8 cellular contexts compared by ENCODE assay signal in genomic region chr3:73100734-73101550, GRCh38. TPM values are rescaled to one million over a fixed set of nuclear protein-coding genes. Genes with fewer than 3 reads are reported as not detected.
DNase-seq lines count a peak whose midpoint lies in the region; ATAC-seq, FAIRE-seq and TF ChIP-seq lines count a peak whose summit lies in the region.

No MANE protein-coding gene starts in this region.

- no peak overlapping the region for H2AFZ ChIP-seq in endothelial cell of umbilical vein (ENCODE audit: low read depth, low read length)

- H3K27ac ChIP-seq in CD4-positive, alpha-beta memory T cell (ENCODE audit: low read depth, low read length) = no peak overlapping the region
- H3K27ac ChIP-seq in HL-60 (replicated peaks) (no peak overlapping the region), endothelial cell of umbilical vein (ENCODE audit: insufficient read depth, low read depth, low read length) (no peak overlapping the region)

- H3K79me2 ChIP-seq in endothelial cell of umbilical vein (ENCODE audit: control insufficient read depth, insufficient read depth, low read length) = no peaks in the 10 kb centered on the region

- dilution Hi-C loops in endothelial cell of umbilical vein (cut with MboI; ENCODE audit: extremely low pct_ligation_motif_present, low sequenced_read_pairs) = no loop called here

- peak; percentile 89 for FAIRE-seq in endothelial cell of umbilical vein (lab: Jason Lieb, UNC)

- no peak overlapping the region for H3K4me3 Mint-ChIP-seq in CD4-positive, alpha-beta memory T cell

- intact Hi-C loops in CD4-positive, alpha-beta memory T cell (cut with micrococcal nuclease) = no loop called here
- intact Hi-C loops in endothelial cell of umbilical vein (cut with micrococcal nuclease) = loop anchor here (1.0 kb wide), 2 partner anchors 331 to 401 kb away; no protein-coding TSS in a partner anchor

- H3K4me1 ChIP-seq in CD4-positive, alpha-beta memory T cell (ENCODE audit: insufficient read depth, low read length) = no peaks in the 10 kb centered on the region
- no peaks in the 10 kb centered on the region for H3K4me1 ChIP-seq in endothelial cell of umbilical vein (ENCODE audit: control insufficient read depth, extremely low read depth, insufficient read depth, low read length)

- H3K9me3 ChIP-seq in CD4-positive, alpha-beta memory T cell (ENCODE audit: control insufficient read depth in 1 of 2, low read length in 2 of 2) = no peaks in the 10 kb centered on the region
- no peaks in the 10 kb centered on the region for H3K9me3 ChIP-seq in endothelial cell of umbilical vein (replicated peaks; ENCODE audit: control insufficient read depth, insufficient read depth, low read length)

- H3K27me3 Mint-ChIP-seq in CD4-positive, alpha-beta memory T cell = peaks cover 1 to 6% of the 10 kb centered on the region in 2 donors

- peak; percentile 53 to 65 (median 61) for DNase-seq in CD4-positive, alpha-beta memory T cell
- DNase-seq in HL-60 (ENCODE audit: low read depth in 1 of 2, low spot score in 1 of 2) (peak; percentile 52 to 74), NOMO-1 (lab: John Stamatoyannopoulos, UW; ENCODE audit: unreplicated experiment in 2 of 2) (peak; percentile 9 to 69), endothelial cell of umbilical vein (ENCODE audit: low read depth, low spot score) (peak; percentile 70), middle frontal gyrus (ENCODE audit: extremely low spot score, low spot score) (peak; percentile 81)
- DNase-seq in activated CD8-positive, alpha-beta memory T cell treated with anti-CD3 and anti-CD28 coated beads for 4 hours (ENCODE audit: low read depth in 2 of 2) = peak; percentile 47 to 59
- peak; percentile 40 to 71 for DNase-seq in stimulated activated CD8-positive, alpha-beta memory T cell treated with anti-CD3 and anti-CD28 coated beads, Interleukin-4, amount 100 ng/mL, for 4 hours (ENCODE audit: low read depth in 2 of 2, low spot score in 1 of 2)

- H3K9me1 ChIP-seq in endothelial cell of umbilical vein (replicated peaks; ENCODE audit: control insufficient read depth, extremely low read depth, insufficient read depth, low read length) = no peaks in the 10 kb centered on the region

- H3K36me3 Mint-ChIP-seq in CD4-positive, alpha-beta memory T cell = no peaks in the 10 kb centered on the region

- CTCF ChIA-PET in CD4-positive, alpha-beta memory T cell (lab: Charles Lee; ENCODE audit: partially characterized antibody) = interaction anchor here (0.6 to 3.2 kb wide), 8 partner anchors 10 to 404 kb away, joined by 3 to 32 read pairs (median 6); no protein-coding TSS in a partner anchor
- CTCF ChIA-PET in endothelial cell of umbilical vein (lab: Charles Lee) = interaction anchor here (0.9 to 5.4 kb wide), 3 partner anchors 9 to 400 kb away, joined by 3 to 43 read pairs (median 5); no protein-coding TSS in a partner anchor

- H3K27ac Mint-ChIP-seq in CD4-positive, alpha-beta memory T cell = no peak overlapping the region

- no peaks in the 10 kb centered on the region for H3K36me3 ChIP-seq in CD4-positive, alpha-beta memory T cell (ENCODE audit: insufficient read depth, low read length)
- no peaks in the 10 kb centered on the region for H3K36me3 ChIP-seq in endothelial cell of umbilical vein (ENCODE audit: control insufficient read depth in 2 of 2, extremely low read depth in 1 of 2, insufficient read depth in 2 of 2, low read length in 2 of 2)

- H3K4me2 ChIP-seq in endothelial cell of umbilical vein (ENCODE audit: insufficient read depth, low read length) = no peak overlapping the region

- H3K9me3 Mint-ChIP-seq in CD4-positive, alpha-beta memory T cell = no peaks in the 10 kb centered on the region

- TF ChIP-seq CTCF in HL-60 (IDR thresholded peaks at IDR 0.05; ENCODE audit: insufficient read depth, low read length) (peak; percentile 89), endothelial cell of umbilical vein (IDR thresholded peaks at IDR 0.05; ENCODE audit: extremely low read depth in 1 of 2, insufficient read depth in 1 of 2, low read depth in 1 of 2, low read length in 2 of 2) (peak; percentile 79 to 86)

- no peaks in the 10 kb centered on the region for H4K20me1 ChIP-seq in endothelial cell of umbilical vein (replicated peaks; ENCODE audit: control insufficient read depth, extremely low read depth, insufficient read depth, low read length)

- POLR2A ChIA-PET in CD4-positive, alpha-beta memory T cell (lab: Charles Lee; ENCODE audit: partially characterized antibody) = no interaction called here
- POLR2A ChIA-PET in endothelial cell of umbilical vein (lab: Charles Lee) = no interaction called here

- TF ChIP-seq POLR2A in endothelial cell of umbilical vein (IDR thresholded peaks at IDR 0.05; ENCODE audit: low read depth, low read length) = no peak

- BruUV-seq in endothelial cell of umbilical vein (replicated peaks; lab: Mats Ljungman, UMichigan) = no TSS peak

- no peaks in the 10 kb centered on the region for H3K27me3 ChIP-seq in CD4-positive, alpha-beta memory T cell (ENCODE audit: insufficient read depth, low read length)
- H3K27me3 ChIP-seq in HL-60 (ENCODE audit: insufficient read depth, poor library complexity, severe bottlenecking) = no peaks in the 10 kb centered on the region
- no peaks in the 10 kb centered on the region for H3K27me3 ChIP-seq in endothelial cell of umbilical vein (ENCODE audit: control insufficient read depth in 2 of 2, insufficient read depth in 2 of 2, low read length in 2 of 2)

- H3K4me3 ChIP-seq in CD4-positive, alpha-beta memory T cell (ENCODE audit: low read length in 2 of 2) = no peak overlapping the region
- no peak overlapping the region for H3K4me3 ChIP-seq in HL-60 (replicated peaks; ENCODE audit: insufficient read depth, low read length)
- no peak overlapping the region for H3K4me3 ChIP-seq in endothelial cell of umbilical vein (replicated peaks in 1 of 3; ENCODE audit: insufficient read depth in 1 of 3, low read depth in 1 of 3, low read length in 3 of 3)

- H3K4me1 Mint-ChIP-seq in CD4-positive, alpha-beta memory T cell = peaks cover 0 to 7% (median 3%) of the 10 kb centered on the region in 4 donors

- no peak overlapping the region for H3K9ac ChIP-seq in endothelial cell of umbilical vein (replicated peaks; ENCODE audit: extremely low read depth, insufficient read depth, low read length)

- peak; percentile 89 for ATAC-seq in GM19395 (IDR thresholded peaks at IDR 0.05; ENCODE audit: unreplicated experiment)

TF ChIP-seq in endothelial cell of umbilical vein, 7 proteins besides CTCF, POLR2A, EP300 and RAD21:
- TF ChIP-seq GATA2 (IDR thresholded peaks at IDR 0.05; ENCODE audit: insufficient read depth, insufficient read length, low read depth, low read length) (no peak), EZH2 (IDR thresholded peaks at IDR 0.05; ENCODE audit: borderline replicate concordance, low read depth, low read length, severe bottlenecking) (no peak), MAX (IDR thresholded peaks at IDR 0.05; ENCODE audit: insufficient read depth, insufficient read length) (no peak), JUN (IDR thresholded peaks at IDR 0.05; ENCODE audit: borderline replicate concordance, insufficient read depth, insufficient read length, low read depth) (no peak), FOS (IDR thresholded peaks at IDR 0.05; ENCODE audit: borderline replicate concordance, insufficient read depth, low read length) (no peak), POLR2AphosphoS5 (IDR thresholded peaks at IDR 0.05; ENCODE audit: insufficient read depth, low read depth, low read length) (no peak), MYC (IDR thresholded peaks at IDR 0.05; ENCODE audit: low read depth, low read length) (no peak)

RNA-seq across cellular contexts. Expression of gene EBLN2, which starts 39.5 kb away (rescaled TPM):
- total RNA-seq in CD4-positive, alpha-beta memory T cell = 10 to 100 TPM; 10.2 to 12.6 TPM
- 1 to 10 TPM; 1.5 to 2.2 TPM for polyA plus RNA-seq in CD4-positive, alpha-beta memory T cell
- 7.3 and 7.7 TPM in 2 replicates for total RNA-seq in endothelial cell of umbilical vein
- 2.5 and 2.8 TPM in 2 replicates for polyA plus RNA-seq in endothelial cell of umbilical vein
- polyA plus RNA-seq in endothelial cell of umbilical vein (2011; cell fraction: cytosol; rRNA removed) = 0.19 and 0.75 TPM in 2 replicates
- polyA plus RNA-seq in endothelial cell of umbilical vein (2011; cell fraction: nucleus; rRNA removed) = 15.0 and 19.9 TPM in 2 replicates
- polyA plus RNA-seq in endothelial cell of umbilical vein (2012) = 1.6 and 2.4 TPM in 2 replicates
- 9.8 and 14.0 TPM in 2 replicates for polyA minus RNA-seq in endothelial cell of umbilical vein
- 1.3 TPM for polyA minus RNA-seq in endothelial cell of umbilical vein (2011; cell fraction: cytosol; rRNA and poly(A)+ RNA removed)
- 21.2 and 27.0 TPM in 2 replicates for polyA minus RNA-seq in endothelial cell of umbilical vein (2011; cell fraction: nucleus; rRNA and poly(A)+ RNA removed)
